Comparison of ENCODE assay signal across 26 cellular contexts in genomic region chrX:71958281-71958675, GRCh38. TPM values are rescaled to one million over a fixed set of nuclear protein-coding genes. Genes with fewer than 3 reads are reported as not detected.
DNase-seq lines count a peak whose midpoint lies in the region; ATAC-seq and TF ChIP-seq lines count a peak whose summit lies in the region.
"Had no signal": no experiment of that assay in that cellular context is flagged by ENCODE, and none has a peak within 500 bp of the region (broad histone marks: within the 10 kb centered on the region; RNA-seq: fewer than 3 reads in every experiment).

No MANE protein-coding gene starts in this region.

- no peak for TF ChIP-seq EP300 in esophagus muscularis mucosa (IDR thresholded peaks at IDR 0.05)

- ATAC-seq in HG02798 (IDR thresholded peaks at IDR 0.05; ENCODE audit: poor library complexity, unreplicated experiment), result no peak
- ATAC-seq: left colon, pancreas had no signal

- intact Hi-C loops in esophagus muscularis mucosa (cut with DNase I), result no loop called here

- peak overlapping the region; percentile 98 for H3K27ac ChIP-seq in HUES48 (ENCODE audit: low read depth, low read length)
- H3K27ac ChIP-seq in endodermal cell (ENCODE audit: low read depth, low read length), result peak overlapping the region; percentile 98
- H3K27ac ChIP-seq in mesenchymal stem cell (ENCODE audit: low read length, poor library complexity, severe bottlenecking), result peak overlapping the region; percentile 86
- no peak overlapping the region for H3K27ac ChIP-seq in smooth muscle cell (ENCODE audit: low read depth)
- H3K27ac ChIP-seq in esophagus muscularis mucosa (replicated peaks in 1 of 4), result no peak overlapping the region
- H3K27ac ChIP-seq: BLaER1 treated with 17β-estradiol and CSF1 and Interleukin-3, amounts not matched to agents 10 nM and 100 nM; pancreas; transverse colon had no signal

- 0 to 22% methylated on average over 1 to 2 of the region's 2 CpGs for WGBS in endodermal cell (ENCODE audit: insufficient coverage in 1 of 2, insufficient read length in 1 of 2), 2 experiments
- WGBS in mesenchymal stem cell, result 20% methylated on average over 1 of the region's 2 CpGs
- WGBS in smooth muscle cell (ENCODE audit: low lambda C conversion rate), result 39% methylated on average over 2 of the region's 2 CpGs
- WGBS in esophagus muscularis mucosa, result 45% methylated on average over 2 of the region's 2 CpGs

- no peak overlapping the region for H2AK5ac ChIP-seq in mesenchymal stem cell (ENCODE audit: low read length, severe bottlenecking)

- H3K27me3 ChIP-seq in HUES48 (ENCODE audit: control insufficient read depth, insufficient read depth, low read length) (no peaks in the 10 kb centered on the region), endodermal cell (ENCODE audit: control insufficient read depth, insufficient read depth, low read length, poor library complexity, severe bottlenecking) (no peaks in the 10 kb centered on the region), mesenchymal stem cell (ENCODE audit: control insufficient read depth in 1 of 2, insufficient read depth in 1 of 2, low read length in 2 of 2) (peaks cover 0 to 31% of the 10 kb centered on the region in 2 experiments), smooth muscle cell (ENCODE audit: low read depth) (no peaks in the 10 kb centered on the region), esophagus muscularis mucosa (no peaks in the 10 kb centered on the region)
- H3K27me3 ChIP-seq: transverse colon had no signal

- no peak overlapping the region for H3K4me2 ChIP-seq in mesenchymal stem cell (ENCODE audit: low read length, poor library complexity, severe bottlenecking)
- H3K4me2 ChIP-seq in smooth muscle cell, result peak overlapping the region; percentile 62

- H3K9me3 Mint-ChIP-seq in endodermal cell, result peaks cover 69% of the 10 kb centered on the region
- H3K9me3 Mint-ChIP-seq: activated CD4-positive, alpha-beta T cell treated with anti-CD3 and anti-CD28 coated beads, Interleukin-2, amount 10 ng/mL, durations not matched to agents 24 days and 14 days had no signal

- H2AFZ ChIP-seq in mesenchymal stem cell (ENCODE audit: low read depth, low read length), result no peak overlapping the region
- no peak overlapping the region for H2AFZ ChIP-seq in smooth muscle cell (ENCODE audit: low read depth)

- H2BK120ac ChIP-seq in mesenchymal stem cell (ENCODE audit: low read depth, low read length), result no peak overlapping the region

- H4K8ac ChIP-seq in mesenchymal stem cell (ENCODE audit: low read length), result peak overlapping the region; percentile 29

- no peak for TF ChIP-seq POLR2A in esophagus muscularis mucosa (IDR thresholded peaks at IDR 0.05; ENCODE audit: low read depth)

- no peak overlapping the region for H2BK15ac ChIP-seq in mesenchymal stem cell (ENCODE audit: low read depth, poor library complexity, severe bottlenecking)

- H4K20me1 ChIP-seq in smooth muscle cell (ENCODE audit: low read depth), result no peaks in the 10 kb centered on the region
- H4K20me1 ChIP-seq: BLaER1 treated with 17β-estradiol and CSF1 and Interleukin-3, amounts not matched to agents 10 nM and 100 nM had no signal

- peaks cover 49% of the 10 kb centered on the region for H3K4me1 ChIP-seq in HUES48 (ENCODE audit: control insufficient read depth, insufficient read depth, low read length)
- peaks cover 3% of the 10 kb centered on the region for H3K4me1 ChIP-seq in endodermal cell (ENCODE audit: control insufficient read depth, insufficient read depth, low read length)
- H3K4me1 ChIP-seq in mesenchymal stem cell (ENCODE audit: control insufficient read depth, insufficient read depth, low read depth, low read length), result peaks cover 15% of the 10 kb centered on the region
- H3K4me1 ChIP-seq in smooth muscle cell (ENCODE audit: low read depth), result no peaks in the 10 kb centered on the region
- H3K4me1 ChIP-seq in esophagus muscularis mucosa, result peaks cover 0 to 14% (median 13%) of the 10 kb centered on the region in 4 donors
- H3K4me1 ChIP-seq: pancreas, transverse colon had no signal

- H3K36me3 Mint-ChIP-seq in endodermal cell (ENCODE audit: low read depth), result no peaks in the 10 kb centered on the region
- H3K36me3 Mint-ChIP-seq: immature natural killer cell, naive B cell had no signal

- peak overlapping the region; percentile 35 for H3K4me3 Mint-ChIP-seq in endodermal cell
- H3K4me3 Mint-ChIP-seq: activated CD4-positive, alpha-beta T cell treated with anti-CD3 and anti-CD28 coated beads, Interleukin-2, amount 10 ng/mL, durations not matched to agents 24 days and 14 days; immature natural killer cell; naive B cell had no signal

- H3K36me3 ChIP-seq in HUES48 (ENCODE audit: control insufficient read depth, insufficient read depth, low read length) (no peaks in the 10 kb centered on the region), endodermal cell (ENCODE audit: control insufficient read depth, insufficient read depth, low read length) (no peaks in the 10 kb centered on the region), mesenchymal stem cell (ENCODE audit: control insufficient read depth in 1 of 2, insufficient read depth in 2 of 2, low read depth in 1 of 2, low read length in 2 of 2) (no peaks in the 10 kb centered on the region), smooth muscle cell (ENCODE audit: low read depth) (no peaks in the 10 kb centered on the region), esophagus muscularis mucosa (no peaks in the 10 kb centered on the region)
- H3K36me3 ChIP-seq: BLaER1 treated with 17β-estradiol and CSF1 and Interleukin-3, amounts not matched to agents 10 nM and 100 nM; pancreas; transverse colon had no signal

- H3K9ac ChIP-seq in HUES48 (ENCODE audit: low read depth, low read length) (peak overlapping the region; percentile 74), endodermal cell (ENCODE audit: extremely low read depth, low read length, poor library complexity, severe bottlenecking) (peak overlapping the region; percentile 64), mesenchymal stem cell (ENCODE audit: low read length) (no peak overlapping the region), smooth muscle cell (ENCODE audit: low read depth) (no peak overlapping the region)
- H3K9ac ChIP-seq: BLaER1 treated with 17β-estradiol and CSF1 and Interleukin-3, amounts not matched to agents 10 nM and 100 nM had no signal

- peaks cover 22% of the 10 kb centered on the region for H3K4me1 Mint-ChIP-seq in endodermal cell
- H3K4me1 Mint-ChIP-seq: activated CD4-positive, alpha-beta T cell treated with anti-CD3 and anti-CD28 coated beads, Interleukin-2, amount 10 ng/mL, durations not matched to agents 24 days and 14 days; immature natural killer cell; naive B cell had no signal

- no peak overlapping the region for H2BK12ac ChIP-seq in mesenchymal stem cell (ENCODE audit: low read length in 2 of 2)

- no peak overlapping the region for H2BK5ac ChIP-seq in mesenchymal stem cell (ENCODE audit: low read depth, low read length, poor library complexity, severe bottlenecking)

- DNase-seq in endodermal cell, result no peak
- no peak for DNase-seq in mesenchymal stem cell
- DNase-seq in smooth muscle cell (lab: John Stamatoyannopoulos, UW; ENCODE audit: unreplicated experiment), result no peak
- no peak for DNase-seq in esophagus muscularis mucosa (ENCODE audit: extremely low spot score)
- DNase-seq in OCI-M1 (lab: John Stamatoyannopoulos, UW), result no peak
- DNase-seq: activated CD4-positive, alpha-beta T cell treated with anti-CD3 and anti-CD28 coated beads, Interleukin-2, amount 10 ng/mL, durations not matched to agents 24 days and 14 days; activated naive CD4-positive, alpha-beta T cell; activated T-cell treated with anti-CD3 and anti-CD28 coated beads, Interleukin-2, amount 50 U/mL, for 48 hours; DMS79; dorsolateral prefrontal cortex; head of caudate nucleus; immature natural killer cell; left colon; naive B cell; NCI-H1105 treated with DMSO at 0.1 percent for 48 hours; NCI-H2029; NCI-H524 treated with DMSO at 0.1 percent for 48 hours; NK-92 treated with Interleukin-12 subunit alpha and Interleukin-12 subunit beta, amount 100 ng/mL, for 24 hours; pancreas; Right ventricle myocardium superior; T-helper 2 cell; transverse colon had no signal

- no peaks in the 10 kb centered on the region for H3K79me1 ChIP-seq in mesenchymal stem cell (replicated peaks; ENCODE audit: low read length, poor library complexity, severe bottlenecking)

- no peak overlapping the region for H3K14ac ChIP-seq in mesenchymal stem cell (ENCODE audit: low read length in 2 of 2)

- H3K4me3 ChIP-seq in HUES48 (ENCODE audit: low read depth, low read length) (peak overlapping the region; percentile 50), endodermal cell (ENCODE audit: low read length) (peak overlapping the region; percentile 71), mesenchymal stem cell (ENCODE audit: insufficient read depth in 1 of 2, low read depth in 1 of 2, low read length in 2 of 2) (no peak overlapping the region), smooth muscle cell (no peak overlapping the region), esophagus muscularis mucosa (no peak overlapping the region)
- H3K4me3 ChIP-seq: BLaER1 treated with 17β-estradiol and CSF1 and Interleukin-3, amounts not matched to agents 10 nM and 100 nM; dorsolateral prefrontal cortex; pancreas; transverse colon had no signal

- H4K91ac ChIP-seq in mesenchymal stem cell (ENCODE audit: low read length), result no peak overlapping the region

- no peaks in the 10 kb centered on the region for H3K79me2 ChIP-seq in smooth muscle cell (ENCODE audit: low read depth)

- H3K4ac ChIP-seq in mesenchymal stem cell (ENCODE audit: low read depth in 1 of 2, low read length in 2 of 2), result no peak overlapping the region

- no peaks in the 10 kb centered on the region for H3F3A ChIP-seq in smooth muscle cell (ENCODE audit: low read depth)

- H3K18ac ChIP-seq in mesenchymal stem cell (ENCODE audit: low read depth in 1 of 2, low read length in 2 of 2), result peak overlapping the region in 1 of 2 experiments; percentile 11

- peak overlapping the region; percentile 99 for H3K27ac Mint-ChIP-seq in endodermal cell
- H3K27ac Mint-ChIP-seq: activated CD4-positive, alpha-beta T cell treated with anti-CD3 and anti-CD28 coated beads, Interleukin-2, amount 10 ng/mL, durations not matched to agents 24 days and 14 days; immature natural killer cell; naive B cell had no signal

- TF ChIP-seq CTCF in endodermal cell (conservative IDR thresholded peaks at IDR 0.05) (no peak), smooth muscle cell (IDR thresholded peaks at IDR 0.05; ENCODE audit: borderline replicate concordance, insufficient read depth, poor library complexity, severe bottlenecking) (no peak), esophagus muscularis mucosa (IDR thresholded peaks at IDR 0.05) (no peak)

- H3K27me3 Mint-ChIP-seq in endodermal cell (ENCODE audit: insufficient read depth), result no peaks in the 10 kb centered on the region

- H3K9me3 ChIP-seq in HUES48 (ENCODE audit: control insufficient read depth, insufficient read depth, low read length), result peaks cover 10% of the 10 kb centered on the region; the same call in 1 of the 2 replicates
- no peaks in the 10 kb centered on the region for H3K9me3 ChIP-seq in endodermal cell (ENCODE audit: control insufficient read depth, low read length)
- H3K9me3 ChIP-seq in mesenchymal stem cell (ENCODE audit: control insufficient read depth, low read length), result peaks cover 14% of the 10 kb centered on the region
- no peaks in the 10 kb centered on the region for H3K9me3 ChIP-seq in smooth muscle cell (replicated peaks; ENCODE audit: low read depth)
- H3K9me3 ChIP-seq in esophagus muscularis mucosa, result peaks cover 0 to 8% (median 0%) of the 10 kb centered on the region in 4 donors
- H3K9me3 ChIP-seq: pancreas, transverse colon had no signal

- H3K23ac ChIP-seq in mesenchymal stem cell (ENCODE audit: low read length in 2 of 2), result no peak overlapping the region

RNA-seq across cellular contexts. Expression of gene NHSL2, which starts 47.6 kb away (rescaled TPM):
- total RNA-seq in endodermal cell (10 to 100 TPM in 1 of 2 donors, 1 to 10 TPM in 1; 6.9 to 11.2 TPM), smooth muscle cell (2.0 and 3.3 TPM in 2 replicates), esophagus muscularis mucosa (10 to 100 TPM; 10.4 to 31.4 (median 17.7) TPM)
- polyA plus RNA-seq in endodermal cell (2013, experiment 1 of 2), result 4.7 TPM
- polyA plus RNA-seq in endodermal cell (2013, experiment 2 of 2), result 6.4 TPM
- polyA plus RNA-seq in mesenchymal stem cell (2013, experiment 1 of 2), result 1.1 TPM
- 1.1 TPM for polyA plus RNA-seq in mesenchymal stem cell (2013, experiment 2 of 2)
- polyA plus RNA-seq in smooth muscle cell, result 2.3 and 2.9 TPM in 2 replicates
- total RNA-seq: MCF 10A had no signal

Comparison
In these comparisons a context has a peak if more than half of its experiments do, and no peak if none do; other contexts are left out.
1. H3K27ac ChIP-seq: peak in HUES48 (single experiment), endodermal cell (single experiment) and mesenchymal stem cell (single experiment); none in smooth muscle cell (single experiment) and esophagus muscularis mucosa (0 of 4).
2. H3K4me3 ChIP-seq: peak in HUES48 (single experiment) and endodermal cell (single experiment); none in mesenchymal stem cell (0 of 2), smooth muscle cell (single experiment) and esophagus muscularis mucosa (0 of 4).
3. H3K9ac ChIP-seq: peak in HUES48 (single experiment) and endodermal cell (single experiment); none in mesenchymal stem cell (single experiment) and smooth muscle cell (single experiment).